Comparison of ENCODE assay signal across 15 cellular contexts in genomic region chr4:35163189-35163588, GRCh38.
DNase-seq lines count a peak whose midpoint lies in the region; ATAC-seq, FAIRE-seq and TF ChIP-seq lines count a peak whose summit lies in the region.
"Had no signal": no experiment of that assay in that cellular context is flagged by ENCODE, and none has a peak within 500 bp of the region (broad histone marks: within the 10 kb centered on the region; RNA-seq: fewer than 3 reads in every experiment).

No MANE protein-coding gene starts in this region.

- H3K4me1 ChIP-seq in GM23338 (ENCODE audit: insufficient read depth) (no peaks in the 10 kb centered on the region), iPS DF 6.9 (ENCODE audit: control insufficient read depth, insufficient read depth, low read length) (no peaks in the 10 kb centered on the region)
- H3K4me1 ChIP-seq: BLaER1 treated with 17β-estradiol and CSF1 and Interleukin-3, amounts not matched to agents 10 nM and 100 nM; HAP-1 had no signal

- no peak overlapping the region for H3K4me3 ChIP-seq in GM23338
- H3K4me3 ChIP-seq in iPS DF 6.9 (ENCODE audit: low read length) = no peak overlapping the region
- H3K4me3 ChIP-seq: BLaER1 treated with 17β-estradiol and CSF1 and Interleukin-3, amounts not matched to agents 10 nM and 100 nM; HAP-1 had no signal

- FAIRE-seq in frontal cortex (lab: Jason Lieb, UNC) = no peak
- FAIRE-seq: GM19239 had no signal

- WGBS in iPS DF 6.9 (ENCODE audit: insufficient coverage, insufficient read length) = no CpG with 5 or more reads among the region's 1 CpG

- H2AFZ ChIP-seq in GM23338 = no peak overlapping the region

- H3K4me1 Mint-ChIP-seq in GM23338 (peaks cover 3% of the 10 kb centered on the region; the same call in 2 of the 3 replicates), WTC11 (peaks cover 11% of the 10 kb centered on the region)
- H3K4me1 Mint-ChIP-seq: B cell; CD4-positive, CD25-positive, alpha-beta regulatory T cell; CD8-positive, alpha-beta memory T cell had no signal

- H3F3A ChIP-seq in GM23338 (replicated peaks; ENCODE audit: low read depth) = no peaks in the 10 kb centered on the region

- no peak overlapping the region for H3K4me3 Mint-ChIP-seq in GM23338
- H3K4me3 Mint-ChIP-seq in WTC11 = no peak overlapping the region
- H3K4me3 Mint-ChIP-seq: B cell; CD4-positive, CD25-positive, alpha-beta regulatory T cell; CD8-positive, alpha-beta memory T cell had no signal

- no peak overlapping the region for H3K27ac ChIP-seq in GM23338 (ENCODE audit: low read depth)
- no peak overlapping the region for H3K27ac ChIP-seq in iPS DF 6.9 (ENCODE audit: low read length)
- H3K27ac ChIP-seq: BLaER1 treated with 17β-estradiol and CSF1 and Interleukin-3, amounts not matched to agents 10 nM and 100 nM had no signal

- H3K36me3 Mint-ChIP-seq in GM23338 (ENCODE audit: low read depth) (no peaks in the 10 kb centered on the region), WTC11 (no peaks in the 10 kb centered on the region)
- H3K36me3 Mint-ChIP-seq: CD4-positive, CD25-positive, alpha-beta regulatory T cell; CD8-positive, alpha-beta memory T cell had no signal

- ATAC-seq in GM23338 (peak; percentile 52), WTC11 (peak; percentile 60)

- H3K79me2 ChIP-seq in GM23338 (replicated peaks; ENCODE audit: insufficient read depth) = no peaks in the 10 kb centered on the region

- no peaks in the 10 kb centered on the region for H4K20me1 ChIP-seq in GM23338 (replicated peaks; ENCODE audit: insufficient read depth)
- H4K20me1 ChIP-seq: BLaER1 treated with 17β-estradiol and CSF1 and Interleukin-3, amounts not matched to agents 10 nM and 100 nM had no signal

- POLR2A ChIA-PET in WTC11 (lab: Charles Lee) = interaction anchor here (0.5 kb wide), 1 partner anchor 328 kb away, joined by 3 read pairs; no protein-coding TSS in a partner anchor

- H3K27me3 Mint-ChIP-seq in GM23338 (ENCODE audit: insufficient read depth, low read depth, poor library complexity) = no peaks in the 10 kb centered on the region
- H3K27me3 Mint-ChIP-seq in WTC11 (ENCODE audit: low read depth) = no peaks in the 10 kb centered on the region
- H3K27me3 Mint-ChIP-seq: B cell; CD8-positive, alpha-beta memory T cell had no signal

- no peaks in the 10 kb centered on the region for H3K36me3 ChIP-seq in GM23338 (ENCODE audit: insufficient read depth)
- H3K36me3 ChIP-seq in iPS DF 6.9 (ENCODE audit: control insufficient read depth, insufficient read depth, low read length) = no peaks in the 10 kb centered on the region
- H3K36me3 ChIP-seq: BLaER1 treated with 17β-estradiol and CSF1 and Interleukin-3, amounts not matched to agents 10 nM and 100 nM; HAP-1 had no signal

- H3K4me2 ChIP-seq in GM23338 = no peak overlapping the region
- H3K4me2 ChIP-seq: BLaER1 treated with 17β-estradiol and CSF1 and Interleukin-3, amounts not matched to agents 10 nM and 100 nM had no signal

- peak; percentile 9 for DNase-seq in GM23338 (ENCODE audit: low spot score)
- no peak for DNase-seq in WTC11 (ENCODE audit: low spot score)
- peak; percentile 1 for DNase-seq in iPS DF 6.9 (ENCODE audit: low read depth, low spot score)
- DNase-seq in retina = peak; percentile 29
- DNase-seq in NCI-H1092 (lab: John Stamatoyannopoulos, UW) = no peak
- no peak for DNase-seq in EL
- no peak for DNase-seq in frontal cortex (ENCODE audit: low spot score in 2 of 2)
- DNase-seq: CD4-positive, CD25-positive, alpha-beta regulatory T cell; CD8-positive, alpha-beta memory T cell; COR-L47; GDM1 had no signal

- H3K27me3 ChIP-seq in GM23338 (ENCODE audit: insufficient read depth) (no peaks in the 10 kb centered on the region), iPS DF 6.9 (ENCODE audit: control insufficient read depth, insufficient read depth, low read length) (no peaks in the 10 kb centered on the region)
- H3K27me3 ChIP-seq: BLaER1 treated with 17β-estradiol and CSF1 and Interleukin-3, amounts not matched to agents 10 nM and 100 nM had no signal

- H3K9me3 ChIP-seq in iPS DF 6.9 (ENCODE audit: control insufficient read depth, insufficient read depth, low read length) = no peaks in the 10 kb centered on the region
- H3K9me3 ChIP-seq: BLaER1 treated with 17β-estradiol and CSF1 and Interleukin-3, amounts not matched to agents 10 nM and 100 nM; HAP-1 had no signal

- TF ChIP-seq CTCF in GM23338 (conservative IDR thresholded peaks at IDR 0.05; ENCODE audit: low read depth in 2 of 2) (no peak), WTC11 (IDR thresholded peaks at IDR 0.05) (no peak)

- H3K27ac Mint-ChIP-seq in GM23338 (no peak overlapping the region), WTC11 (no peak overlapping the region)
- H3K27ac Mint-ChIP-seq: B cell; CD8-positive, alpha-beta memory T cell had no signal

- H3K9me2 ChIP-seq in GM23338 (ENCODE audit: insufficient read depth) = no peaks in the 10 kb centered on the region

- H3K9me3 Mint-ChIP-seq in GM23338 (no peaks in the 10 kb centered on the region), WTC11 (no peaks in the 10 kb centered on the region)

- CTCF ChIA-PET in WTC11 (lab: Charles Lee) = no interaction called here

TF ChIP-seq in GM23338, 12 proteins besides CTCF, POLR2A, EP300 and RAD21 (continues in another document):
- no peak for TF ChIP-seq REST (IDR thresholded peaks at IDR 0.05; ENCODE audit: unreplicated experiment)
- TF ChIP-seq JUNB (IDR thresholded peaks at IDR 0.05; ENCODE audit: unreplicated experiment) = no peak
- no peak for TF ChIP-seq STAT1 (IDR thresholded peaks at IDR 0.05; ENCODE audit: unreplicated experiment)

TF ChIP-seq in WTC11, 78 proteins besides CTCF, POLR2A, EP300 and RAD21:
- TF ChIP-seq FOXK1 (CRISPR knock-in tag; IDR thresholded peaks at IDR 0.05) (no peak), ZNF317 (CRISPR knock-in tag; IDR thresholded peaks at IDR 0.05; ENCODE audit: borderline replicate concordance, low read depth) (no peak), ZNF281 (CRISPR knock-in tag; IDR thresholded peaks at IDR 0.05) (no peak), CREM (CRISPR knock-in tag; IDR thresholded peaks at IDR 0.05) (no peak), CREB1 (CRISPR knock-in tag; IDR thresholded peaks at IDR 0.05) (no peak), ZBTB43 (CRISPR knock-in tag; IDR thresholded peaks at IDR 0.05) (no peak), USF1 (CRISPR knock-in tag; IDR thresholded peaks at IDR 0.05) (no peak), ZMAT4 (CRISPR knock-in tag; IDR thresholded peaks at IDR 0.05) (no peak)

Comparison
In these comparisons a context has a peak if more than half of its experiments do, and no peak if none do; other contexts are left out.
1. DNase-seq: peak in GM23338 (single experiment), iPS DF 6.9 (single experiment) and retina (single experiment); none in WTC11 (single experiment), NCI-H1092 (single experiment), EL (single experiment) and frontal cortex (0 of 2).